Comparison of ENCODE assay signal across 10 cellular contexts in genomic region chr9:70954126-70954525, GRCh38.
A peak's percentile ranks its signal among the peaks of the same experiment; 100 is the strongest.
DNase-seq lines count a peak whose midpoint lies in the region; ATAC-seq and TF ChIP-seq lines count a peak whose summit lies in the region.
"Had no signal": no experiment of that assay in that cellular context is flagged by ENCODE, and none has a peak within 500 bp of the region (broad histone marks: within the 10 kb centered on the region; RNA-seq: fewer than 3 reads in every experiment).

No MANE protein-coding gene starts in this region.

- H3K9me3 Mint-ChIP-seq in osteocyte (ENCODE audit: unreplicated experiment) = no peaks in the 10 kb centered on the region

- H3K4me3 ChIP-seq in fibroblast of mammary gland (ENCODE audit: control insufficient read depth, low read depth, low read length) = no peak overlapping the region
- H3K4me3 ChIP-seq in colonic mucosa = no peak overlapping the region

- H3K4me1 ChIP-seq in colonic mucosa = no peaks in the 10 kb centered on the region

- H3K4me1 Mint-ChIP-seq in osteocyte (ENCODE audit: unreplicated experiment) = peaks cover 31% of the 10 kb centered on the region

- TF ChIP-seq CTCF in fibroblast of mammary gland (conservative IDR thresholded peaks at IDR 0.05; ENCODE audit: control insufficient read depth, insufficient read depth, low read depth, low read length) = no peak
- TF ChIP-seq CTCF in osteocyte (IDR thresholded peaks at IDR 0.05) = no peak
- TF ChIP-seq CTCF in colonic mucosa (IDR thresholded peaks at IDR 0.05) = no peak

- H3K27me3 Mint-ChIP-seq in osteocyte (ENCODE audit: unreplicated experiment) = no peaks in the 10 kb centered on the region

- in situ Hi-C loops in G401 (cut with HindIII; ENCODE audit: low sequenced_read_pairs) = no loop called here

- H3K27ac ChIP-seq in colonic mucosa = no peak overlapping the region

- no peaks in the 10 kb centered on the region for H3K36me3 ChIP-seq in colonic mucosa

- ATAC-seq in HG03571 (IDR thresholded peaks at IDR 0.05; ENCODE audit: unreplicated experiment) = no peak

- no peak overlapping the region for H3K9ac ChIP-seq in colonic mucosa (ENCODE audit: low read depth in 2 of 2, low read length in 2 of 2)

- H3K36me3 Mint-ChIP-seq in osteocyte (ENCODE audit: unreplicated experiment) = no peaks in the 10 kb centered on the region

- H3K4me3 Mint-ChIP-seq in osteocyte (ENCODE audit: unreplicated experiment) = no peak overlapping the region

- intact Hi-C loops in colonic mucosa (cut with DNase I) = no loop called here

- H3K27ac Mint-ChIP-seq in osteocyte (ENCODE audit: unreplicated experiment) = peak overlapping the region; percentile 43

- no peaks in the 10 kb centered on the region for H3K27me3 ChIP-seq in colonic mucosa

- DNase-seq in GM03348 (ENCODE audit: low spot score) (peak; percentile 85), RPMI7951 (ENCODE audit: low read depth) (peak; percentile 70), fibroblast of mammary gland (ENCODE audit: low read depth) (peak; percentile 68), osteocyte (ENCODE audit: extremely low spot score, unreplicated experiment) (no peak), colonic mucosa (no peak), G401 (ENCODE audit: low spot score) (no peak), NCI-H1417 (lab: John Stamatoyannopoulos, UW) (no peak)
- DNase-seq: activated CD4-positive, alpha-beta T cell treated with anti-CD3 and anti-CD28 coated beads, Interleukin-2, amount 50 U/mL, for 4 hours; caudate nucleus had no signal

- no peaks in the 10 kb centered on the region for H3K9me3 ChIP-seq in colonic mucosa

Comparison
In these comparisons a context has a peak if more than half of its experiments do, and no peak if none do; other contexts are left out.
1. DNase-seq: peak in GM03348 (single experiment), RPMI7951 (single experiment) and fibroblast of mammary gland (single experiment); none in osteocyte (single experiment), colonic mucosa (single experiment), G401 (single experiment) and NCI-H1417 (0 of 3).